Comparison of ENCODE assay signal across 8 cellular contexts in the genomic region with DNA sequence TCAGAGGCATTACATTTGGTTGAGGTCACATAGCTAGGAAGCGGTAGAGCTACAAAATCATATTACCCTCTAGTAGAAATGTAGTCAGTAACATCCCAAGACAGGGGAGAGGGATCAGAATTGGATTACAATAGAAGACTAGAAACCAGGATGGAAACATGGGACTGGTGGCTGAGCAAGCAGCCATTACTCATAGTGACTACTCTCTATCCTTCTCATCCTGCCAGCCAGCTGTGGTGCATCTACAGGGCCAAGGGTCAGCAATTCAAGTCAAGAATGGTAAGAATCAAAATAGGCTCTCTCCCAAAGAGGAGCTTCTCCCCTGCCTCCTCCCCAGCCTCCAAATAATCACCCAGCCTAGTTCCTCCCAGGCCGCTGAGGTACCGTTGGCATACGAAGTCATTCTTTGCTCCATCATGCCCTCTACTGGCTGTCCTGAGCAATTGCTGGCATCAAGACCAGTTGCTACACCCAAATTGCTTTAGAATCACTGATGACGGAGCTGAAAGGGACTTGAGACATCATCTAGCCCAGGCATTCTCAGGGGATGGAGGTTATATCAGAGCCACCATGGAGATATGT. TPM values are rescaled to one million over a fixed set of nuclear protein-coding genes. Genes with fewer than 3 reads are reported as not detected.
DNase-seq lines count a peak whose midpoint lies in the region; ATAC-seq, FAIRE-seq and TF ChIP-seq lines count a peak whose summit lies in the region.

No MANE protein-coding gene starts in this region.

- peak; percentile 25 to 68 for TF ChIP-seq RAD21 in K562 (CRISPR knock-in tag; conservative IDR thresholded peaks at IDR 0.05 in 1 of 2, IDR thresholded peaks at IDR 0.05 in 1 of 2)

- H4K20me1 ChIP-seq in K562 (replicated peaks; ENCODE audit: control insufficient read depth, insufficient read depth, low read length) = no peaks in the 10 kb centered on the region; the same call in 1 of the 2 replicates

- H3K4me2 ChIP-seq in K562 (ENCODE audit: insufficient read depth, low read length) = no peak overlapping the region

- H3K9me1 ChIP-seq in K562 (ENCODE audit: control insufficient read depth, insufficient read depth, low read length) = no peaks in the 10 kb centered on the region

- WGBS in K562 (ENCODE audit: insufficient coverage, low coverage, missing lambda C conversion rate) = 3% methylated on average over 5 of the region's 5 CpGs
- WGBS in ovary, 3 donors = 26 to 35% (median 26%) methylated on average over 5 of the region's 5 CpGs

- peak; percentile 72 for DNase-seq in DMS53 (lab: John Stamatoyannopoulos, UW)
- DNase-seq in Jurkat, Clone E6-1 (ENCODE audit: low read depth, low spot score) = peak; percentile 37
- DNase-seq in RWPE1 (ENCODE audit: low spot score) = peak; percentile 26
- DNase-seq in K562 (ENCODE audit: extremely low read depth in 1 of 4, low spot score in 3 of 4) = peak; percentile 47 to 65 (median 56)
- DNase-seq in iPS-NIHi7 (ENCODE audit: extremely low spot score) = peak; percentile 67
- peak; percentile 6 for DNase-seq in stimulated activated CD4-positive, alpha-beta T cell treated with anti-CD3 and anti-CD28 coated beads, Interleukin-4, amount 100 ng/mL, for 1 hour
- no peak for DNase-seq in ovary

- TF ChIP-seq POLR2A in K562 (conservative IDR thresholded peaks at IDR 0.05) (no peak), ovary (IDR thresholded peaks at IDR 0.05) (no peak)

- no TSS peak for BruUV-seq in K562 (replicated peaks; lab: Mats Ljungman, UMichigan)

- in situ Hi-C loops in K562 (cut with MboI) = loop anchor here (5.0 to 25.0 kb wide), 2 partner anchors 67 to 493 kb away; no protein-coding TSS in a partner anchor

- FAIRE-seq in K562 (lab: Jason Lieb, UNC) = peak; percentile 91

- no peak overlapping the region for H3K9ac ChIP-seq in K562 (ENCODE audit: insufficient read depth in 1 of 2, low read depth in 2 of 2, low read length in 2 of 2)

- H3K36me3 ChIP-seq in K562 (ENCODE audit: control insufficient read depth, insufficient read depth, low read length) = no peaks in the 10 kb centered on the region
- H3K36me3 ChIP-seq in ovary = no peaks in the 10 kb centered on the region

- H3K27me3 ChIP-seq in K562 (ENCODE audit: control insufficient read depth in 2 of 2, insufficient read depth in 2 of 2, low read length in 2 of 2) (no peaks in the 10 kb centered on the region), ovary (no peaks in the 10 kb centered on the region)

- ATAC-seq in GM21360 (IDR thresholded peaks at IDR 0.05; ENCODE audit: unreplicated experiment) = peak; percentile 73
- ATAC-seq in K562 = peak; percentile 82

- H2AFZ ChIP-seq in K562 (ENCODE audit: low read depth, low read length) = no peak overlapping the region

- H3K27ac ChIP-seq in RWPE1 (no peak overlapping the region), K562 (ENCODE audit: extremely low read depth, low read depth, low read length) (no peak overlapping the region), ovary (no peak overlapping the region)

- no peaks in the 10 kb centered on the region for H3K79me2 ChIP-seq in K562 (ENCODE audit: control insufficient read depth, insufficient read depth, low read length)

- POLR2A ChIA-PET in RWPE1 (lab: Yijun Ruan, JAX; ENCODE audit: low non-redundant PET) = no interaction called here
- POLR2A ChIA-PET in K562 (lab: Yijun Ruan, JAX) = no interaction called here

- H3K9me3 ChIP-seq in K562 (replicated peaks; ENCODE audit: control insufficient read depth, insufficient read depth, low read depth, low read length) (no peaks in the 10 kb centered on the region), ovary (no peaks in the 10 kb centered on the region)

- no peak overlapping the region for H3K4me3 ChIP-seq in Jurkat, Clone E6-1 (ENCODE audit: low read length)
- H3K4me3 ChIP-seq in K562 (no peak overlapping the region), ovary (no peak overlapping the region)

- TF ChIP-seq EP300 in K562 (IDR thresholded peaks at IDR 0.05; ENCODE audit: low read length) (no peak), ovary (IDR thresholded peaks at IDR 0.05) (no peak)

- intact Hi-C loops in K562 (cut with micrococcal nuclease) (loop anchor here (1.0 to 10.0 kb wide), 4 partner anchors 404 to 606 kb away; no protein-coding TSS in a partner anchor), ovary (cut with DNase I) (no loop called here)

- CTCF ChIA-PET in RWPE1 (lab: Yijun Ruan, JAX) = interaction anchor here (0.6 to 1.3 kb wide), 5 partner anchors 9 to 511 kb away, joined by 3 to 4 read pairs (median 3); no protein-coding TSS in a partner anchor
- CTCF ChIA-PET in K562 (lab: Yijun Ruan, JAX; ENCODE audit: low intra/inter-chr PET ratio) = interaction anchor here (1.0 kb wide), 2 partner anchors 537 to 611 kb away, joined by 3 read pairs; no protein-coding TSS in a partner anchor

- no peaks in the 10 kb centered on the region for H3K4me1 ChIP-seq in K562 (replicated peaks in 1 of 2; ENCODE audit: control insufficient read depth in 2 of 2, insufficient read depth in 2 of 2, low read length in 2 of 2)
- H3K4me1 ChIP-seq in ovary (ENCODE audit: insufficient read depth) = no peaks in the 10 kb centered on the region

- peak; percentile 32 for TF ChIP-seq CTCF in RWPE1 (conservative IDR thresholded peaks at IDR 0.05; ENCODE audit: low read depth)
- TF ChIP-seq CTCF in K562 (IDR thresholded peaks at IDR 0.05 in 2 of 3, conservative IDR thresholded peaks at IDR 0.05 in 1 of 3; ENCODE audit: insufficient read depth in 2 of 3, low read depth in 1 of 3, low read length in 3 of 3) = peak; percentile 69 to 79 (median 72)
- no peak for TF ChIP-seq CTCF in ovary (IDR thresholded peaks at IDR 0.05)

TF ChIP-seq in K562, 482 proteins besides CTCF, POLR2A, EP300 and RAD21:
- TF ChIP-seq SMC3 (conservative IDR thresholded peaks at IDR 0.05; ENCODE audit: insufficient read depth, low read depth, low read length) (peak; percentile 53), FOXK1 (CRISPR knock-in tag; IDR thresholded peaks at IDR 0.05; ENCODE audit: borderline replicate concordance) (no peak)

RNA-seq across cellular contexts. Expression of a gene that starts 19.4 kb away (rescaled TPM):
- polyA plus RNA-seq in Jurkat, Clone E6-1 (2012; ENCODE audit: insufficient read depth, insufficient read length) = not detected
- total RNA-seq in K562 (2011; cell fraction: chromatin; rRNA removed; ENCODE audit: low replicate concordance) = not detected in 2 replicates
- total RNA-seq in K562 (2011; cell fraction: nucleolus; rRNA removed) = not detected in 2 replicates
- total RNA-seq in K562 (2011; cell fraction: nucleoplasm; rRNA removed) = not detected in 2 replicates
- total RNA-seq in K562 (2014; rRNA removed) (not detected in 2 replicates), K562 (2014; rRNA removed; fragmentation: Illumina TruSeq; extraction: Trizol) (not detected in 2 replicates), K562 (2015; rRNA removed; fragmentation: Illumina TruSeq; extraction: Trizol) (not detected in 2 replicates), K562 (2021) (not detected in 2 replicates), ovary (not detected)
- polyA plus RNA-seq in K562 (2011; rRNA removed) (not detected in 2 replicates), K562 (2014; fragmentation: Illumina TruSeq; extraction: Trizol) (not detected in 2 replicates), K562 (2014; fragmentation: Nextera tagmentation; extraction: Ambion mirVana) (not detected), K562 (2014; rRNA removed) (not detected in 2 replicates), ovary (under 1 TPM in 1 of 2 donors, not detected in 1; 0.10 TPM)
- polyA plus RNA-seq in K562 (2011; cell fraction: cytosol; rRNA removed) = not detected in 2 replicates
- not detected in 2 replicates for polyA plus RNA-seq in K562 (2011; cell fraction: nucleus; rRNA removed)
- polyA plus RNA-seq in K562 (2012) = not detected in 2 replicates
- polyA minus RNA-seq in K562 (2011; rRNA and poly(A)+ RNA removed) = not detected in 2 replicates
- not detected in 2 replicates for polyA minus RNA-seq in K562 (2011; cell fraction: cytosol; rRNA and poly(A)+ RNA removed)
- not detected in 2 replicates for polyA minus RNA-seq in K562 (2011; cell fraction: nucleus; rRNA and poly(A)+ RNA removed)

RNA-seq across cellular contexts. Expression of a gene that starts 31.9 kb away (rescaled TPM):
- not detected for polyA plus RNA-seq in Jurkat, Clone E6-1 (2012; ENCODE audit: insufficient read depth, insufficient read length)
- not detected in 2 replicates for total RNA-seq in K562 (2011; cell fraction: chromatin; rRNA removed; ENCODE audit: low replicate concordance)
- not detected in 2 replicates for total RNA-seq in K562 (2011; cell fraction: nucleolus; rRNA removed)
- total RNA-seq in K562 (2011; cell fraction: nucleoplasm; rRNA removed) = not detected in 2 replicates
- total RNA-seq in K562 (2014; rRNA removed) (0.12 TPM in 1 of 2 replicates, not detected in the other), K562 (2014; rRNA removed; fragmentation: Illumina TruSeq; extraction: Trizol) (not detected in 2 replicates), K562 (2015; rRNA removed; fragmentation: Illumina TruSeq; extraction: Trizol) (not detected in 2 replicates), K562 (2021) (not detected in 2 replicates), ovary (not detected)
- polyA plus RNA-seq in K562 (2011; rRNA removed) (not detected in 2 replicates), K562 (2014; fragmentation: Illumina TruSeq; extraction: Trizol) (not detected in 2 replicates), K562 (2014; fragmentation: Nextera tagmentation; extraction: Ambion mirVana) (not detected), K562 (2014; rRNA removed) (not detected in 2 replicates), ovary (not detected)
- not detected in 2 replicates for polyA plus RNA-seq in K562 (2011; cell fraction: cytosol; rRNA removed)
- not detected in 2 replicates for polyA plus RNA-seq in K562 (2011; cell fraction: nucleus; rRNA removed)
- polyA plus RNA-seq in K562 (2012) = 0.08 and 0.37 TPM in 2 replicates
- not detected in 2 replicates for polyA minus RNA-seq in K562 (2011; rRNA and poly(A)+ RNA removed)
- polyA minus RNA-seq in K562 (2011; cell fraction: cytosol; rRNA and poly(A)+ RNA removed) = not detected in 2 replicates
- not detected in 2 replicates for polyA minus RNA-seq in K562 (2011; cell fraction: nucleus; rRNA and poly(A)+ RNA removed)

Comparison
In these comparisons a context has a peak if more than half of its experiments do, and no peak if none do; other contexts are left out.
1. DNase-seq: peak in DMS53 (single experiment), Jurkat, Clone E6-1 (single experiment), RWPE1 (single experiment), K562 (4 of 4), iPS-NIHi7 (single experiment) and stimulated activated CD4-positive, alpha-beta T cell treated with anti-CD3 and anti-CD28 coated beads, Interleukin-4, amount 100 ng/mL, for 1 hour (single experiment); none in ovary (0 of 5).
2. CTCF ChIP-seq: peak in RWPE1 (single experiment) and K562 (3 of 3); none in ovary (0 of 3).